In genomic region chr2:120253021-120253882, GRCh38 we compare ENCODE assay signal across 8 cellular contexts.
DNase-seq lines count a peak whose midpoint lies in the region; ATAC-seq and TF ChIP-seq lines count a peak whose summit lies in the region.

No MANE protein-coding gene starts in this region.

- peak; percentile 60 for DNase-seq in NCI-H748 (lab: John Stamatoyannopoulos, UW; ENCODE audit: unreplicated experiment)
- no peak for DNase-seq in NCI-H748 treated with DMSO at 0.1 percent for 48 hours (lab: John Stamatoyannopoulos, UW)
- peak; percentile 75 for DNase-seq in T1000 (lab: John Stamatoyannopoulos, UW)
- DNase-seq in caudate nucleus (lab: John Stamatoyannopoulos, UW), result peak in 59 of 61 donors; percentile 12 to 85 (median 66)
- DNase-seq in iPS-NIHi7 (ENCODE audit: extremely low spot score), result peak; percentile 70
- peak; percentile 41 for DNase-seq in skeletal muscle cell (ENCODE audit: low read depth)

- TF ChIP-seq RAD21 in Ishikawa (IDR thresholded peaks at IDR 0.05; ENCODE audit: low read depth), result peak; percentile 30

- peak overlapping the region; percentile 89 for H3K4me3 ChIP-seq in skeletal muscle cell (ENCODE audit: low read depth, low read length)

- ATAC-seq in GM21825 (IDR thresholded peaks at IDR 0.05; ENCODE audit: unreplicated experiment), result peak; percentile 34

- no peak for TF ChIP-seq EP300 in Ishikawa (IDR thresholded peaks at IDR 0.05; ENCODE audit: borderline replicate concordance)

- peak overlapping the region; percentile 41 for H3K27ac ChIP-seq in caudate nucleus (ENCODE audit: low read depth, low read length)

TF ChIP-seq in Ishikawa, 13 proteins besides CTCF, POLR2A, EP300 and RAD21:
- TF ChIP-seq TEAD4 (IDR thresholded peaks at IDR 0.05) (no peak), FOXM1 (IDR thresholded peaks at IDR 0.05; ENCODE audit: borderline replicate concordance, low read depth) (no peak), TAF1 (IDR thresholded peaks at IDR 0.05; ENCODE audit: low read depth) (peak; percentile 45; the same call in 1 of the 2 replicates)
